Comparison of ENCODE assay signal across 1 cellular context in the genomic region with DNA sequence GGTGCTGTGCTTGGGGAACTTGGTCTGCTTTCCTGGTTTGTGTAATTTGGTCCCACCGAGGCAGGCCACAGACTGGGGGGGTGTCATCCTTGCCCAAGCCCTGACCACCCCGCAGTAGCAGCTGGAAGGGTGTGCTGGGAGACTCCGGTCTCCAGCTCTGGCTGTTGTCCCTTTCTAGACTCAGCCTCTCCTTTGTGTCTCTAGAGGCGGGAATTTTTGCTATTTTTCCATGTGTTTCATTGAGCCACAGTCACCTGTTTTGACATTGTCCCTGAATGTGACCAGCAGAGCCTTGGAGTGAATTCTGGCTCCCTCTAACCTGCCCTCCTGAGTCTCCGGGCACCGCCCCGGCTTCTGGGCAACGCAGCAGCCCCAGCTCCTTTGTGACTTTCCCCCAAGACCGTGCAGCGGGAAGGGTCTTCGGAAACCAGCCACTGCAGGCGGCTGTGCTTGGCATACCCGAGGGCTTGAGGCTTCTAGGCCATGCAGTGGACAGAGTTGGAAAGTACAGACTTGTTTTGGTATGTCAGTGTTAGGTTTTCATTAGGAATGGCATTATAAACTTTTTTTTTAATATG.
TF ChIP-seq lines count a peak whose summit lies in the region.

No MANE protein-coding gene starts in this region.

TF ChIP-seq in WTC11, 78 proteins besides CTCF, POLR2A, EP300 and RAD21:
- no peak for TF ChIP-seq KAT7 (CRISPR knock-in tag; IDR thresholded peaks at IDR 0.05; ENCODE audit: borderline replicate concordance)
- no peak for TF ChIP-seq JUN (CRISPR knock-in tag; IDR thresholded peaks at IDR 0.05)
- TF ChIP-seq, protein P1, sequence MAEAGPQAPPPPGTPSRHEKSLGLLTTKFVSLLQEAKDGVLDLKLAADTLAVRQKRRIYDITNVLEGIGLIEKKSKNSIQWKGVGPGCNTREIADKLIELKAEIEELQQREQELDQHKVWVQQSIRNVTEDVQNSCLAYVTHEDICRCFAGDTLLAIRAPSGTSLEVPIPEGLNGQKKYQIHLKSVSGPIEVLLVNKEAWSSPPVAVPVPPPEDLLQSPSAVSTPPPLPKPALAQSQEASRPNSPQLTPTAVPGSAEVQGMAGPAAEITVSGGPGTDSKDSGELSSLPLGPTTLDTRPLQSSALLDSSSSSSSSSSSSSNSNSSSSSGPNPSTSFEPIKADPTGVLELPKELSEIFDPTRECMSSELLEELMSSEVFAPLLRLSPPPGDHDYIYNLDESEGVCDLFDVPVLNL (CRISPR knock-in tag; IDR thresholded peaks at IDR 0.05; ENCODE audit: borderline replicate concordance, low read depth), result no peak
- no peak for TF ChIP-seq ZNF396 (CRISPR knock-in tag; IDR thresholded peaks at IDR 0.05; ENCODE audit: borderline replicate concordance)
- TF ChIP-seq, protein P2, sequence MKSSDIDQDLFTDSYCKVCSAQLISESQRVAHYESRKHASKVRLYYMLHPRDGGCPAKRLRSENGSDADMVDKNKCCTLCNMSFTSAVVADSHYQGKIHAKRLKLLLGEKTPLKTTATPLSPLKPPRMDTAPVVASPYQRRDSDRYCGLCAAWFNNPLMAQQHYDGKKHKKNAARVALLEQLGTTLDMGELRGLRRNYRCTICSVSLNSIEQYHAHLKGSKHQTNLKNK (CRISPR knock-in tag; IDR thresholded peaks at IDR 0.05), result no peak
- TF ChIP-seq, protein P3, sequence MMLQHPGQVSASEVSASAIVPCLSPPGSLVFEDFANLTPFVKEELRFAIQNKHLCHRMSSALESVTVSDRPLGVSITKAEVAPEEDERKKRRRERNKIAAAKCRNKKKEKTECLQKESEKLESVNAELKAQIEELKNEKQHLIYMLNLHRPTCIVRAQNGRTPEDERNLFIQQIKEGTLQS (CRISPR knock-in tag; conservative IDR thresholded peaks at IDR 0.05), result no peak
- no peak for TF ChIP-seq TCF7 (CRISPR knock-in tag; IDR thresholded peaks at IDR 0.05; ENCODE audit: low read depth)
